Comparison of ENCODE assay signal across 1 cellular context in genomic region chr15:63191895-63192603, GRCh38.
A peak's percentile ranks its signal among the peaks of the same experiment; 100 is the strongest.
TF ChIP-seq lines count a peak whose summit lies in the region.

No MANE protein-coding gene starts in this region.

TF ChIP-seq in GM12878, 131 proteins besides CTCF, POLR2A, EP300 and RAD21 (continued from another document and continues in another):
- TF ChIP-seq, protein P1, sequence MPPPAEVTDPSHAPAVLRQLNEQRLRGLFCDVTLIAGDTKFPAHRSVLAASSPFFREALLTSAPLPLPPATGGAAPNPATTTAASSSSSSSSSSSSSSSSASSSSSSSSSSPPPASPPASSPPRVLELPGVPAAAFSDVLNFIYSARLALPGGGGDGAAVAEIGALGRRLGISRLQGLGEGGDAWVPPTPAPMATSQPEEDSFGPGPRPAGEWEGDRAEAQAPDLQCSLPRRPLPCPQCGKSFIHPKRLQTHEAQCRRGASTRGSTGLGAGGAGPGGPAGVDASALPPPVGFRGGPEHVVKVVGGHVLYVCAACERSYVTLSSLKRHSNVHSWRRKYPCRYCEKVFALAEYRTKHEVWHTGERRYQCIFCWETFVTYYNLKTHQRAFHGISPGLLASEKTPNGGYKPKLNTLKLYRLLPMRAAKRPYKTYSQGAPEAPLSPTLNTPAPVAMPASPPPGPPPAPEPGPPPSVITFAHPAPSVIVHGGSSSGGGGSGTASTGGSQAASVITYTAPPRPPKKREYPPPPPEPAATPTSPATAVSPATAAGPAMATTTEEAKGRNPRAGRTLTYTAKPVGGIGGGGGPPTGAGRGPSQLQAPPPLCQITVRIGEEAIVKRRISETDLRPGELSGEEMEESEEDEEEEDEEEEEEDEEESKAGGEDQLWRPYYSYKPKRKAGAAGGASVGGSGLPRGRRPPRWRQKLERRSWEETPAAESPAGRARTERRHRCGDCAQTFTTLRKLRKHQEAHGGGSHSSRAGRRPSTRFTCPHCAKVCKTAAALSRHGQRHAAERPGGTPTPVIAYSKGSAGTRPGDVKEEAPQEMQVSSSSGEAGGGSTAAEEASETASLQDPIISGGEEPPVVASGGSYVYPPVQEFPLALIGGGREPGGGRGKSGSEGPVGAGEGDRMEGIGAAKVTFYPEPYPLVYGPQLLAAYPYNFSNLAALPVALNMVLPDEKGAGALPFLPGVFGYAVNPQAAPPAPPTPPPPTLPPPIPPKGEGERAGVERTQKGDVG (CRISPR knock-in tag; IDR thresholded peaks at IDR 0.05), result no peak
- peak; percentile 66 for TF ChIP-seq GABPA (IDR thresholded peaks at IDR 0.05; ENCODE audit: low read depth)
- TF ChIP-seq MXI1 (IDR thresholded peaks at IDR 0.05; ENCODE audit: low read depth, low read length), result peak; percentile 92; the same call in 1 of the 2 replicates
- TF ChIP-seq KDM1A (IDR thresholded peaks at IDR 0.05; ENCODE audit: borderline replicate concordance), result no peak
- peak; percentile 57; the same call in 1 of the 2 replicates for TF ChIP-seq MEF2A (IDR thresholded peaks at IDR 0.05; ENCODE audit: insufficient read depth, low read depth, low read length)
- TF ChIP-seq, protein P2, sequence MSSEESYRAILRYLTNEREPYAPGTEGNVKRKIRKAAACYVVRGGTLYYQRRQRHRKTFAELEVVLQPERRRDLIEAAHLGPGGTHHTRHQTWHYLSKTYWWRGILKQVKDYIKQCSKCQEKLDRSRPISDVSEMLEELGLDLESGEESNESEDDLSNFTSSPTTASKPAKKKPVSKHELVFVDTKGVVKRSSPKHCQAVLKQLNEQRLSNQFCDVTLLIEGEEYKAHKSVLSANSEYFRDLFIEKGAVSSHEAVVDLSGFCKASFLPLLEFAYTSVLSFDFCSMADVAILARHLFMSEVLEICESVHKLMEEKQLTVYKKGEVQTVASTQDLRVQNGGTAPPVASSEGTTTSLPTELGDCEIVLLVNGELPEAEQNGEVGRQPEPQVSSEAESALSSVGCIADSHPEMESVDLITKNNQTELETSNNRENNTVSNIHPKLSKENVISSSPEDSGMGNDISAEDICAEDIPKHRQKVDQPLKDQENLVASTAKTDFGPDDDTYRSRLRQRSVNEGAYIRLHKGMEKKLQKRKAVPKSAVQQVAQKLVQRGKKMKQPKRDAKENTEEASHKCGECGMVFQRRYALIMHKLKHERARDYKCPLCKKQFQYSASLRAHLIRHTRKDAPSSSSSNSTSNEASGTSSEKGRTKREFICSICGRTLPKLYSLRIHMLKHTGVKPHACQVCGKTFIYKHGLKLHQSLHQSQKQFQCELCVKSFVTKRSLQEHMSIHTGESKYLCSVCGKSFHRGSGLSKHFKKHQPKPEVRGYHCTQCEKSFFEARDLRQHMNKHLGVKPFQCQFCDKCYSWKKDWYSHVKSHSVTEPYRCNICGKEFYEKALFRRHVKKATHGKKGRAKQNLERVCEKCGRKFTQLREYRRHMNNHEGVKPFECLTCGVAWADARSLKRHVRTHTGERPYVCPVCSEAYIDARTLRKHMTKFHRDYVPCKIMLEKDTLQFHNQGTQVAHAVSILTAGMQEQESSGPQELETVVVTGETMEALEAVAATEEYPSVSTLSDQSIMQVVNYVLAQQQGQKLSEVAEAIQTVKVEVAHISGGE (CRISPR knock-in tag; IDR thresholded peaks at IDR 0.05), result no peak
- TF ChIP-seq EZH2 (IDR thresholded peaks at IDR 0.05; ENCODE audit: borderline replicate concordance, control insufficient read depth, low read depth, low read length), result no peak
- TF ChIP-seq YY1 (IDR thresholded peaks at IDR 0.05; ENCODE audit: low read depth, low read length), result 0 out of 2 replicates have a peak, but pooled peaks have one; percentile 7
- no peak for TF ChIP-seq FOXK2 (IDR thresholded peaks at IDR 0.05)
- no peak; the same call in 1 of the 2 replicates for TF ChIP-seq ZBTB40 (IDR thresholded peaks at IDR 0.05; ENCODE audit: borderline replicate concordance)
- TF ChIP-seq BCL11A (IDR thresholded peaks at IDR 0.05; ENCODE audit: low read depth, low read length), result peak; percentile 23; the same call in 1 of the 2 replicates
- no peak for TF ChIP-seq CBX3 (IDR thresholded peaks at IDR 0.05; ENCODE audit: borderline replicate concordance, low read depth)
- no peak; the same call in 1 of the 2 replicates for TF ChIP-seq SMARCA5 (IDR thresholded peaks at IDR 0.05)
- TF ChIP-seq ZNF217 (IDR thresholded peaks at IDR 0.05), result peak; percentile 68
- no peak for TF ChIP-seq E2F4 (IDR thresholded peaks at IDR 0.05; ENCODE audit: low read depth, low read length)
- TF ChIP-seq RBBP5 (conservative IDR thresholded peaks at IDR 0.05), result no peak
- TF ChIP-seq NR2C1 (IDR thresholded peaks at IDR 0.05), result no peak
- peak; percentile 63 for TF ChIP-seq PKNOX1 (IDR thresholded peaks at IDR 0.05)
- no peak for TF ChIP-seq ESRRA (IDR thresholded peaks at IDR 0.05; ENCODE audit: low read length)
- TF ChIP-seq RELA (IDR thresholded peaks at IDR 0.05; ENCODE audit: borderline replicate concordance, partially characterized antibody), result no peak
- no peak for TF ChIP-seq ZSCAN29 (IDR thresholded peaks at IDR 0.05)
- TF ChIP-seq ZBTB33 (IDR thresholded peaks at IDR 0.05), result no peak; the same call in 1 of the 2 replicates
- peak; percentile 90 for TF ChIP-seq ATF7 (IDR thresholded peaks at IDR 0.05; ENCODE audit: low read depth)
- no peak for TF ChIP-seq LARP7 (IDR thresholded peaks at IDR 0.05)
- TF ChIP-seq BRCA1 (IDR thresholded peaks at IDR 0.05; ENCODE audit: low read depth, low read length), result no peak
- TF ChIP-seq HDAC2 (IDR thresholded peaks at IDR 0.05), result no peak
- TF ChIP-seq SREBF2 (IDR thresholded peaks at IDR 0.05; ENCODE audit: low read length), result no peak
- TF ChIP-seq, protein P3, sequence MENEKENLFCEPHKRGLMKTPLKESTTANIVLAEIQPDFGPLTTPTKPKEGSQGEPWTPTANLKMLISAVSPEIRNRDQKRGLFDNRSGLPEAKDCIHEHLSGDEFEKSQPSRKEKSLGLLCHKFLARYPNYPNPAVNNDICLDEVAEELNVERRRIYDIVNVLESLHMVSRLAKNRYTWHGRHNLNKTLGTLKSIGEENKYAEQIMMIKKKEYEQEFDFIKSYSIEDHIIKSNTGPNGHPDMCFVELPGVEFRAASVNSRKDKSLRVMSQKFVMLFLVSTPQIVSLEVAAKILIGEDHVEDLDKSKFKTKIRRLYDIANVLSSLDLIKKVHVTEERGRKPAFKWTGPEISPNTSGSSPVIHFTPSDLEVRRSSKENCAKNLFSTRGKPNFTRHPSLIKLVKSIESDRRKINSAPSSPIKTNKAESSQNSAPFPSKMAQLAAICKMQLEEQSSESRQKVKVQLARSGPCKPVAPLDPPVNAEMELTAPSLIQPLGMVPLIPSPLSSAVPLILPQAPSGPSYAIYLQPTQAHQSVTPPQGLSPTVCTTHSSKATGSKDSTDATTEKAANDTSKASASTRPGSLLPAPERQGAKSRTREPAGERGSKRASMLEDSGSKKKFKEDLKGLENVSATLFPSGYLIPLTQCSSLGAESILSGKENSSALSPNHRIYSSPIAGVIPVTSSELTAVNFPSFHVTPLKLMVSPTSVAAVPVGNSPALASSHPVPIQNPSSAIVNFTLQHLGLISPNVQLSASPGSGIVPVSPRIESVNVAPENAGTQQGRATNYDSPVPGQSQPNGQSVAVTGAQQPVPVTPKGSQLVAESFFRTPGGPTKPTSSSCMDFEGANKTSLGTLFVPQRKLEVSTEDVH (IDR thresholded peaks at IDR 0.05; ENCODE audit: low read depth, partially characterized antibody), result no peak
- peak; percentile 80 to 86 for TF ChIP-seq IKZF2 (IDR thresholded peaks at IDR 0.05)
- no peak for TF ChIP-seq SIX5 (IDR thresholded peaks at IDR 0.05; ENCODE audit: low read depth, low read length, severe bottlenecking)
- TF ChIP-seq, protein P4, sequence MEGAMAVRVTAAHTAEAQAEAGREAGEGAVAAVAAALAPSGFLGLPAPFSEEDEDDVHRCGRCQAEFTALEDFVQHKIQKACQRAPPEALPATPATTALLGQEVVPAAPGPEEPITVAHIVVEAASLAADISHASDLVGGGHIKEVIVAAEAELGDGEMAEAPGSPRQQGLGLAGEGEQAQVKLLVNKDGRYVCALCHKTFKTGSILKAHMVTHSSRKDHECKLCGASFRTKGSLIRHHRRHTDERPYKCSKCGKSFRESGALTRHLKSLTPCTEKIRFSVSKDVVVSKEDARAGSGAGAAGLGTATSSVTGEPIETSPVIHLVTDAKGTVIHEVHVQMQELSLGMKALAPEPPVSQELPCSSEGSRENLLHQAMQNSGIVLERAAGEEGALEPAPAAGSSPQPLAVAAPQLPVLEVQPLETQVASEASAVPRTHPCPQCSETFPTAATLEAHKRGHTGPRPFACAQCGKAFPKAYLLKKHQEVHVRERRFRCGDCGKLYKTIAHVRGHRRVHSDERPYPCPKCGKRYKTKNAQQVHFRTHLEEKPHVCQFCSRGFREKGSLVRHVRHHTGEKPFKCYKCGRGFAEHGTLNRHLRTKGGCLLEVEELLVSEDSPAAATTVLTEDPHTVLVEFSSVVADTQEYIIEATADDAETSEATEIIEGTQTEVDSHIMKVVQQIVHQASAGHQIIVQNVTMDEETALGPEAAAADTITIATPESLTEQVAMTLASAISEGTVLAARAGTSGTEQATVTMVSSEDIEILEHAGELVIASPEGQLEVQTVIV (IDR thresholded peaks at IDR 0.05; ENCODE audit: borderline replicate concordance, partially characterized antibody), result no peak
- TF ChIP-seq, protein P5, sequence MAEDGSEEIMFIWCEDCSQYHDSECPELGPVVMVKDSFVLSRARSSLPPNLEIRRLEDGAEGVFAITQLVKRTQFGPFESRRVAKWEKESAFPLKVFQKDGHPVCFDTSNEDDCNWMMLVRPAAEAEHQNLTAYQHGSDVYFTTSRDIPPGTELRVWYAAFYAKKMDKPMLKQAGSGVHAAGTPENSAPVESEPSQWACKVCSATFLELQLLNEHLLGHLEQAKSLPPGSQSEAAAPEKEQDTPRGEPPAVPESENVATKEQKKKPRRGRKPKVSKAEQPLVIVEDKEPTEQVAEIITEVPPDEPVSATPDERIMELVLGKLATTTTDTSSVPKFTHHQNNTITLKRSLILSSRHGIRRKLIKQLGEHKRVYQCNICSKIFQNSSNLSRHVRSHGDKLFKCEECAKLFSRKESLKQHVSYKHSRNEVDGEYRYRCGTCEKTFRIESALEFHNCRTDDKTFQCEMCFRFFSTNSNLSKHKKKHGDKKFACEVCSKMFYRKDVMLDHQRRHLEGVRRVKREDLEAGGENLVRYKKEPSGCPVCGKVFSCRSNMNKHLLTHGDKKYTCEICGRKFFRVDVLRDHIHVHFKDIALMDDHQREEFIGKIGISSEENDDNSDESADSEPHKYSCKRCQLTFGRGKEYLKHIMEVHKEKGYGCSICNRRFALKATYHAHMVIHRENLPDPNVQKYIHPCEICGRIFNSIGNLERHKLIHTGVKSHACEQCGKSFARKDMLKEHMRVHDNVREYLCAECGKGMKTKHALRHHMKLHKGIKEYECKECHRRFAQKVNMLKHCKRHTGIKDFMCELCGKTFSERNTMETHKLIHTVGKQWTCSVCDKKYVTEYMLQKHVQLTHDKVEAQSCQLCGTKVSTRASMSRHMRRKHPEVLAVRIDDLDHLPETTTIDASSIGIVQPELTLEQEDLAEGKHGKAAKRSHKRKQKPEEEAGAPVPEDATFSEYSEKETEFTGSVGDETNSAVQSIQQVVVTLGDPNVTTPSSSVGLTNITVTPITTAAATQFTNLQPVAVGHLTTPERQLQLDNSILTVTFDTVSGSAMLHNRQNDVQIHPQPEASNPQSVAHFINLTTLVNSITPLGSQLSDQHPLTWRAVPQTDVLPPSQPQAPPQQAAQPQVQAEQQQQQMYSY (CRISPR knock-in tag; IDR thresholded peaks at IDR 0.05), result no peak
